ENCODE assay signal across 25 cellular contexts in genomic region chr5:174293006-174293405, GRCh38.
DNase-seq lines count a peak whose midpoint lies in the region; ATAC-seq, FAIRE-seq and TF ChIP-seq lines count a peak whose summit lies in the region.
"Had no signal": no experiment of that assay in that cellular context is flagged by ENCODE, and none has a peak within 500 bp of the region (broad histone marks: within the 10 kb centered on the region; RNA-seq: fewer than 3 reads in every experiment).

No MANE protein-coding gene starts in this region.

- H3K36me3 ChIP-seq in KMS-11 (ENCODE audit: insufficient read depth) (no peaks in the 10 kb centered on the region), SU-DHL-6 (ENCODE audit: low read length) (no peaks in the 10 kb centered on the region), endodermal cell (ENCODE audit: control insufficient read depth, insufficient read depth, low read length) (no peaks in the 10 kb centered on the region)
- H3K36me3 ChIP-seq: BE2C had no signal

- no peak overlapping the region for H3K4me3 Mint-ChIP-seq in endodermal cell
- H3K4me3 Mint-ChIP-seq: CD4-positive, CD25-positive, alpha-beta regulatory T cell; CD8-positive, alpha-beta memory T cell; HFFc6; IgD-negative memory B cell had no signal

- H3K4me1 ChIP-seq in KMS-11 (ENCODE audit: low read depth, poor library complexity, severe bottlenecking) (peaks cover 37% of the 10 kb centered on the region), endodermal cell (ENCODE audit: control insufficient read depth, insufficient read depth, low read length) (no peaks in the 10 kb centered on the region)

- no peak overlapping the region for H3K27ac Mint-ChIP-seq in endodermal cell
- H3K27ac Mint-ChIP-seq: CD4-positive, CD25-positive, alpha-beta regulatory T cell; CD8-positive, alpha-beta memory T cell; HFFc6 had no signal

- no peaks in the 10 kb centered on the region for H3F3A ChIP-seq in SU-DHL-6 (ENCODE audit: insufficient read depth)

- H3K4me2 ChIP-seq in KMS-11 (0 out of 2 replicates have a peak overlapping the region, but pooled peaks have one; percentile 33), SU-DHL-6 (ENCODE audit: low read depth, low read length, poor library complexity, severe bottlenecking) (no peak overlapping the region)

- H3K27me3 Mint-ChIP-seq in endodermal cell (ENCODE audit: insufficient read depth), result peaks cover 18% of the 10 kb centered on the region
- H3K27me3 Mint-ChIP-seq: CD8-positive, alpha-beta memory T cell; IgD-negative memory B cell had no signal

- TF ChIP-seq CTCF in KMS-11 (conservative IDR thresholded peaks at IDR 0.05; ENCODE audit: low read depth, low read length), result no peak
- no peak for TF ChIP-seq CTCF in SU-DHL-6 (IDR thresholded peaks at IDR 0.05; ENCODE audit: insufficient read depth, low read length, poor library complexity, severe bottlenecking)
- no peak for TF ChIP-seq CTCF in endodermal cell (conservative IDR thresholded peaks at IDR 0.05)

- H3K36me3 Mint-ChIP-seq in endodermal cell (ENCODE audit: low read depth), result no peaks in the 10 kb centered on the region
- H3K36me3 Mint-ChIP-seq: CD4-positive, CD25-positive, alpha-beta regulatory T cell; CD8-positive, alpha-beta memory T cell had no signal

- H3K79me2 ChIP-seq in KMS-11 (ENCODE audit: insufficient read depth, low read depth), result no peaks in the 10 kb centered on the region
- H3K79me2 ChIP-seq in SU-DHL-6 (ENCODE audit: insufficient read depth, low read length), result no peaks in the 10 kb centered on the region

- H3K9me3 Mint-ChIP-seq in endodermal cell, result peaks cover 4% of the 10 kb centered on the region

- 72 to 79% methylated on average over 3 to 6 of the region's 6 CpGs for WGBS in endodermal cell (ENCODE audit: insufficient coverage in 1 of 2, insufficient read length in 1 of 2), 2 experiments

- intact Hi-C loops in left cardiac atrium (cut with DNase I), result no loop called here

- no peak for FAIRE-seq in RCC 7860 (lab: Jason Lieb, UNC)
- FAIRE-seq: A204.1, GM12891, GM19239, HepG2, HTR-8/SVneo had no signal

- DNase-seq in endodermal cell (peak; percentile 20), RCC 7860 (ENCODE audit: low spot score) (no peak), left cardiac atrium (no peak), NCI-H1417 treated with DMSO at 0.1 percent for 48 hours (lab: John Stamatoyannopoulos, UW) (no peak), HUDEP-2 (lab: John Stamatoyannopoulos, UW; ENCODE audit: unreplicated experiment in 76 of 76) (no peak)
- DNase-seq: ACHN; BE2C; C1 segment of cervical spinal cord; CD4-positive, CD25-positive, alpha-beta regulatory T cell; CD8-positive, alpha-beta memory T cell; COR-L47; DMS 273 treated with DMSO at 0.1 percent for 48 hours; DMS53; DND-41; EL; HCEC 1CT; HFFc6 had no signal

- H3K27ac ChIP-seq in KMS-11, result no peak overlapping the region
- H3K27ac ChIP-seq in SU-DHL-6 (ENCODE audit: low read depth, low read length), result no peak overlapping the region
- H3K27ac ChIP-seq in endodermal cell (ENCODE audit: low read depth, low read length), result no peak overlapping the region

- no peaks in the 10 kb centered on the region for H3K9me3 ChIP-seq in SU-DHL-6 (ENCODE audit: insufficient read depth, low read length)
- no peaks in the 10 kb centered on the region for H3K9me3 ChIP-seq in endodermal cell (ENCODE audit: control insufficient read depth, low read length)
- H3K9me3 ChIP-seq: BE2C had no signal

- H3K4me3 ChIP-seq in KMS-11 (IDR thresholded peaks at IDR 0.05; ENCODE audit: insufficient read depth, low read depth, low read length) (no peak overlapping the region), SU-DHL-6 (ENCODE audit: insufficient read depth, low read length, poor library complexity, severe bottlenecking) (no peak overlapping the region), endodermal cell (ENCODE audit: low read length) (no peak overlapping the region)

- H2AFZ ChIP-seq in KMS-11 (ENCODE audit: low read depth) (no peak overlapping the region; the same call in 1 of the 2 replicates), SU-DHL-6 (ENCODE audit: low read depth, low read length, severe bottlenecking) (peak overlapping the region; percentile 50)

- H3K9ac ChIP-seq in KMS-11, result no peak overlapping the region
- H3K9ac ChIP-seq in SU-DHL-6 (ENCODE audit: low read length), result no peak overlapping the region
- H3K9ac ChIP-seq in endodermal cell (ENCODE audit: extremely low read depth, low read length, poor library complexity, severe bottlenecking), result no peak overlapping the region

- H3K27me3 ChIP-seq in KMS-11 (ENCODE audit: insufficient read depth, low read depth) (no peaks in the 10 kb centered on the region), SU-DHL-6 (ENCODE audit: low read length) (no peaks in the 10 kb centered on the region), endodermal cell (ENCODE audit: control insufficient read depth, insufficient read depth, low read length, poor library complexity, severe bottlenecking) (no peaks in the 10 kb centered on the region)
- H3K27me3 ChIP-seq: BE2C had no signal

- no peak for ATAC-seq in left cardiac atrium
- ATAC-seq: HepG2 had no signal

- H3K4me1 Mint-ChIP-seq in endodermal cell, result peaks cover 2% of the 10 kb centered on the region
- H3K4me1 Mint-ChIP-seq: CD4-positive, CD25-positive, alpha-beta regulatory T cell; CD8-positive, alpha-beta memory T cell; IgD-negative memory B cell had no signal

- H4K20me1 ChIP-seq in KMS-11 (ENCODE audit: insufficient read depth) (no peaks in the 10 kb centered on the region), SU-DHL-6 (ENCODE audit: low read depth, low read length) (no peaks in the 10 kb centered on the region)

- H3K9me2 ChIP-seq in SU-DHL-6 (replicated peaks; ENCODE audit: insufficient read depth, low read length), result no peaks in the 10 kb centered on the region
